20 cellular contexts compared by ENCODE assay signal in the genomic region with DNA sequence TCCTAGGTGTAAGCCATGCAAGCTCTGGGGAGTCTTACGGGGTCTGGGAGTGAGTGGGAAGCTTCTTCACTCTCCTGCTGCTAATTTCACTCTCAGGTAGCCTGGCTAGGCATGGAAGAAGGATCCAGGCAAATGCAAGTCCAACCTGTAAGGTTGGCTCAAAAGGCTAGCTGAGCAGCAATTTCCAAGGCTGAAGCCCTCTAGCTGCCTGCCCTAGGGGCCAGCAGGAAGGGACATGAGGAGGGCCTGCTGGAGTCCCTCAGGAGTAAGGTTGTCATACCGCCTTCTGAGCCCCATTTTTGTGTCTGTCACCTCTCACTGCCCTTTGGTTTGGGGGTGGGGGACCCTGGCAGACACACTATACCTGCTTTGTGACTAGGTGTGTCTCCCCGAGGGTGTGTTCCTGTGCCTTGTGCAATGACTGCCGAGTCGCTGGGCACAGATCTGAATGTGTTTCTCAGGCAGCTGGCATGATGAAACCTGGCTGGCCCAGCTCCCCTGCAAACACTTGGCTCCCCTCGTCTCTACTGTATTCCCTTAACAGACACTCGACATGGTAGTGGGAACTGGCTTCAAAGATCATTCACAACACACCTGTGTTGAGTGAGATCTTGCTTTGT.
DNase-seq lines count a peak whose midpoint lies in the region; ATAC-seq and TF ChIP-seq lines count a peak whose summit lies in the region.
"Had no signal": no experiment of that assay in that cellular context is flagged by ENCODE, and none has a peak within 500 bp of the region (broad histone marks: within the 10 kb centered on the region; RNA-seq: fewer than 3 reads in every experiment).

No MANE protein-coding gene starts in this region.

- TF ChIP-seq RAD21 in HCT116 (IDR thresholded peaks at IDR 0.05; ENCODE audit: low read depth), result no peak

- ATAC-seq in HCT116, result no peak
- ATAC-seq: CD8-positive, alpha-beta T cell; gastroesophageal sphincter; natural killer cell treated with Interleukin-12 subunit alpha and Interleukin-12 subunit beta and Interleukin-15 and Interleukin-18, amount 100 ng/mL, for 72 hours; PC-3; stimulated activated effector memory CD8-positive, alpha-beta T cell treated with anti-CD3 and anti-CD28 coated beads, Interleukin-12 subunit alpha, Interleukin-12 subunit beta, amount 100 ng/mL, for 72 hours had no signal

- H3K36me3 ChIP-seq in HCT116 (ENCODE audit: control insufficient read depth in 1 of 2, insufficient read depth in 2 of 2, low read length in 2 of 2) (no peaks in the 10 kb centered on the region), esophagus muscularis mucosa (no peaks in the 10 kb centered on the region), suprapubic skin (no peaks in the 10 kb centered on the region)
- H3K36me3 ChIP-seq in effector memory CD4-positive, alpha-beta T cell (ENCODE audit: control insufficient read depth, insufficient read depth, low read length), result no peaks in the 10 kb centered on the region
- H3K36me3 ChIP-seq: gastroesophageal sphincter had no signal

- no peaks in the 10 kb centered on the region for H3K4me1 Mint-ChIP-seq in activated T-helper 2 cell treated with anti-CD3 and anti-CD28 coated beads, Interferon-gamma antibody, Interleukin-2, Interleukin-4, amounts not matched to agents 10 μg/mL and 5 μg/mL and 100 μg/mL, durations not matched to agents 14 hours and 24 hours and 36 hours (ENCODE audit: low read depth)
- H3K4me1 Mint-ChIP-seq: activated CD4-positive, alpha-beta T cell treated with anti-CD3 and anti-CD28 coated beads, Interleukin-2, amount 10 ng/mL, durations not matched to agents 7 days and 5 days; stimulated activated effector memory CD8-positive, alpha-beta T cell treated with anti-CD3 and anti-CD28 coated beads, Interleukin-12 subunit alpha, Interleukin-12 subunit beta, amount 100 ng/mL, for 72 hours had no signal

- no peak for TF ChIP-seq CTCF in HCT116 (IDR thresholded peaks at IDR 0.05 in 2 of 3, conservative IDR thresholded peaks at IDR 0.05 in 1 of 3; ENCODE audit: borderline replicate concordance in 1 of 3, insufficient read depth in 1 of 3, low read depth in 2 of 3, low read length in 2 of 3)
- no peak for TF ChIP-seq CTCF in esophagus muscularis mucosa (IDR thresholded peaks at IDR 0.05)
- no peak for TF ChIP-seq CTCF in suprapubic skin (IDR thresholded peaks at IDR 0.05)

- no peaks in the 10 kb centered on the region for H3K9me3 ChIP-seq in HCT116 (ENCODE audit: control insufficient read depth in 1 of 2, insufficient read depth in 1 of 2, low read depth in 1 of 2, low read length in 2 of 2)
- no peaks in the 10 kb centered on the region for H3K9me3 ChIP-seq in esophagus muscularis mucosa
- H3K9me3 ChIP-seq in suprapubic skin, result no peaks in the 10 kb centered on the region
- no peaks in the 10 kb centered on the region for H3K9me3 ChIP-seq in effector memory CD4-positive, alpha-beta T cell (ENCODE audit: control insufficient read depth, low read length)
- H3K9me3 ChIP-seq: gastroesophageal sphincter had no signal

- RAD21 ChIA-PET in HCT116 (lab: Charles Lee; ENCODE audit: low non-redundant PET in 1 of 2, low total read pairs in 2 of 2, uncharacterized antibody in 2 of 2, unreplicated experiment in 2 of 2), result no interaction called here

- no peaks in the 10 kb centered on the region for H3K27me3 ChIP-seq in HCT116 (ENCODE audit: insufficient read depth, low read length)
- H3K27me3 ChIP-seq in esophagus muscularis mucosa, result no peaks in the 10 kb centered on the region
- no peaks in the 10 kb centered on the region for H3K27me3 ChIP-seq in suprapubic skin
- no peaks in the 10 kb centered on the region for H3K27me3 ChIP-seq in effector memory CD4-positive, alpha-beta T cell (replicated peaks; ENCODE audit: control insufficient read depth, insufficient read depth, low read length, poor library complexity, severe bottlenecking)

- TF ChIP-seq EP300 in esophagus muscularis mucosa (IDR thresholded peaks at IDR 0.05) (no peak), suprapubic skin (IDR thresholded peaks at IDR 0.05) (no peak)

- H3K9me2 ChIP-seq in HCT116 (ENCODE audit: insufficient read depth), result no peaks in the 10 kb centered on the region

- CTCF ChIA-PET in HCT116 (lab: Charles Lee), result no interaction called here
- CTCF ChIA-PET in HEK293T (lab: Yijun Ruan, JAX), result no interaction called here

- WGBS in esophagus muscularis mucosa, result 83% methylated on average over 6 of the region's 7 CpGs
- 58% methylated on average over 4 of the region's 7 CpGs for WGBS in suprapubic skin

- H3K27me3 Mint-ChIP-seq in activated T-helper 2 cell treated with anti-CD3 and anti-CD28 coated beads, Interferon-gamma antibody, Interleukin-2, Interleukin-4, amounts not matched to agents 10 μg/mL and 5 μg/mL and 100 μg/mL, durations not matched to agents 14 hours and 24 hours and 36 hours (ENCODE audit: low read depth), result peaks cover 2% of the 10 kb centered on the region

- no peak for TF ChIP-seq POLR2A in HCT116 (IDR thresholded peaks at IDR 0.05; ENCODE audit: borderline replicate concordance, extremely low read depth, insufficient read depth, insufficient read length)
- TF ChIP-seq POLR2A in esophagus muscularis mucosa (IDR thresholded peaks at IDR 0.05; ENCODE audit: low read depth), result no peak
- no peak for TF ChIP-seq POLR2A in suprapubic skin (IDR thresholded peaks at IDR 0.05)

- H3K27ac ChIP-seq in HCT116 (ENCODE audit: low read depth, low read length) (no peak overlapping the region), esophagus muscularis mucosa (replicated peaks in 1 of 4) (no peak overlapping the region), suprapubic skin (peak overlapping the region; percentile 49)
- H3K27ac ChIP-seq in effector memory CD4-positive, alpha-beta T cell (ENCODE audit: insufficient read depth, low read length, poor library complexity, severe bottlenecking), result no peak overlapping the region
- H3K27ac ChIP-seq: gastroesophageal sphincter had no signal

- H3K9me3 Mint-ChIP-seq in activated T-helper 2 cell treated with anti-CD3 and anti-CD28 coated beads, Interferon-gamma antibody, Interleukin-2, Interleukin-4, amounts not matched to agents 10 μg/mL and 5 μg/mL and 100 μg/mL, durations not matched to agents 14 hours and 24 hours and 36 hours, result no peaks in the 10 kb centered on the region
- H3K9me3 Mint-ChIP-seq: CD8-positive, alpha-beta T cell; dendritic cell treated with granulocyte-macrophage colony-stimulating factor and Interleukin-4, amounts not matched to agents 40 ng/mL and 50 ng/mL, for 4 days; natural killer cell treated with Interleukin-12 subunit alpha and Interleukin-12 subunit beta and Interleukin-15 and Interleukin-18, amount 100 ng/mL, for 72 hours; stimulated activated effector memory CD8-positive, alpha-beta T cell treated with anti-CD3 and anti-CD28 coated beads, Interleukin-12 subunit alpha, Interleukin-12 subunit beta, amount 100 ng/mL, for 72 hours had no signal

- H3K4me3 Mint-ChIP-seq in activated T-helper 2 cell treated with anti-CD3 and anti-CD28 coated beads, Interferon-gamma antibody, Interleukin-2, Interleukin-4, amounts not matched to agents 10 μg/mL and 5 μg/mL and 100 μg/mL, durations not matched to agents 14 hours and 24 hours and 36 hours (ENCODE audit: low read depth), result no peak overlapping the region
- H3K4me3 Mint-ChIP-seq: activated CD4-positive, alpha-beta T cell treated with anti-CD3 and anti-CD28 coated beads, Interleukin-2, amount 10 ng/mL, durations not matched to agents 7 days and 5 days; CD8-positive, alpha-beta T cell; dendritic cell treated with granulocyte-macrophage colony-stimulating factor and Interleukin-4, amounts not matched to agents 40 ng/mL and 50 ng/mL, for 4 days; natural killer cell treated with Interleukin-12 subunit alpha and Interleukin-12 subunit beta and Interleukin-15 and Interleukin-18, amount 100 ng/mL, for 72 hours; stimulated activated effector memory CD8-positive, alpha-beta T cell treated with anti-CD3 and anti-CD28 coated beads, Interleukin-12 subunit alpha, Interleukin-12 subunit beta, amount 100 ng/mL, for 72 hours had no signal

- peak overlapping the region; percentile 54 for H2AFZ ChIP-seq in HCT116 (ENCODE audit: low read depth, low read length, poor library complexity, severe bottlenecking)

- intact Hi-C loops in HCT116 (cut with micrococcal nuclease) (no loop called here), esophagus muscularis mucosa (cut with DNase I) (no loop called here)
- intact Hi-C loops in activated T-helper 2 cell treated with anti-CD3 and anti-CD28 coated beads, Interferon-gamma antibody, Interleukin-2, Interleukin-4, amounts not matched to agents 10 μg/mL and 5 μg/mL and 100 μg/mL, durations not matched to agents 14 hours and 24 hours and 36 hours (cut with micrococcal nuclease), result no loop called here

- H3K36me3 Mint-ChIP-seq in activated T-helper 2 cell treated with anti-CD3 and anti-CD28 coated beads, Interferon-gamma antibody, Interleukin-2, Interleukin-4, amounts not matched to agents 10 μg/mL and 5 μg/mL and 100 μg/mL, durations not matched to agents 14 hours and 24 hours and 36 hours (ENCODE audit: low read depth), result no peaks in the 10 kb centered on the region
- H3K36me3 Mint-ChIP-seq: CD8-positive, alpha-beta T cell; natural killer cell treated with Interleukin-12 subunit alpha and Interleukin-12 subunit beta and Interleukin-15 and Interleukin-18, amount 100 ng/mL, for 72 hours; stimulated activated effector memory CD8-positive, alpha-beta T cell treated with anti-CD3 and anti-CD28 coated beads, Interleukin-12 subunit alpha, Interleukin-12 subunit beta, amount 100 ng/mL, for 72 hours had no signal

- H3K4me2 ChIP-seq in HCT116 (ENCODE audit: low read length), result no peak overlapping the region

- H3K9ac ChIP-seq in HCT116 (ENCODE audit: low read length), result no peak overlapping the region

- H4K20me1 ChIP-seq in HCT116 (ENCODE audit: insufficient read depth), result no peaks in the 10 kb centered on the region

- H3K4me1 ChIP-seq in HCT116 (ENCODE audit: control insufficient read depth in 1 of 2, insufficient read depth in 2 of 2, low read length in 2 of 2) (no peaks in the 10 kb centered on the region), esophagus muscularis mucosa (no peaks in the 10 kb centered on the region), suprapubic skin (peaks cover 11% of the 10 kb centered on the region)
- H3K4me1 ChIP-seq in effector memory CD4-positive, alpha-beta T cell (ENCODE audit: control insufficient read depth, insufficient read depth, low read length, poor library complexity, severe bottlenecking), result no peaks in the 10 kb centered on the region
- H3K4me1 ChIP-seq: gastroesophageal sphincter had no signal

- DNase-seq in HCT116 (ENCODE audit: low read depth, low spot score) (no peak), NCI-H774 (lab: John Stamatoyannopoulos, UW) (peak; percentile 27), esophagus muscularis mucosa (ENCODE audit: extremely low spot score) (peak; percentile 89), suprapubic skin (ENCODE audit: low spot score in 2 of 2) (no peak), HEK293T (ENCODE audit: extremely low spot score) (no peak)
- DNase-seq in effector memory CD4-positive, alpha-beta T cell, result no peak
- DNase-seq in activated T-helper 2 cell treated with anti-CD3 and anti-CD28 coated beads, Interferon-gamma antibody, Interleukin-2, Interleukin-4, amounts not matched to agents 10 μg/mL and 5 μg/mL and 100 μg/mL, durations not matched to agents 14 hours and 24 hours and 36 hours (ENCODE audit: low spot score), result no peak
- DNase-seq: activated CD4-positive, alpha-beta T cell treated with anti-CD3 and anti-CD28 coated beads, Interleukin-2, amount 10 ng/mL, durations not matched to agents 7 days and 5 days; CD8-positive, alpha-beta T cell; H7; Karpas-422; NCI-H1092; NCI-H2081 treated with DMSO at 0.1 percent for 48 hours; NCI-H82; PC-3; posterior cingulate gyrus had no signal

- H3K79me2 ChIP-seq in HCT116 (ENCODE audit: insufficient read depth, low read length), result no peaks in the 10 kb centered on the region

- H3K4me3 ChIP-seq in HCT116 (replicated peaks in 1 of 2; ENCODE audit: low read depth in 1 of 2, low read length in 2 of 2) (no peak overlapping the region), esophagus muscularis mucosa (no peak overlapping the region), suprapubic skin (no peak overlapping the region)
- H3K4me3 ChIP-seq in effector memory CD4-positive, alpha-beta T cell (ENCODE audit: insufficient read depth, low read depth, low read length, poor library complexity, severe bottlenecking), result no peak overlapping the region
- H3K4me3 ChIP-seq: gastroesophageal sphincter had no signal

- H3K27ac Mint-ChIP-seq in activated T-helper 2 cell treated with anti-CD3 and anti-CD28 coated beads, Interferon-gamma antibody, Interleukin-2, Interleukin-4, amounts not matched to agents 10 μg/mL and 5 μg/mL and 100 μg/mL, durations not matched to agents 14 hours and 24 hours and 36 hours, result no peak overlapping the region
- H3K27ac Mint-ChIP-seq: activated CD4-positive, alpha-beta T cell treated with anti-CD3 and anti-CD28 coated beads, Interleukin-2, amount 10 ng/mL, durations not matched to agents 7 days and 5 days; CD8-positive, alpha-beta T cell; dendritic cell treated with granulocyte-macrophage colony-stimulating factor and Interleukin-4, amounts not matched to agents 40 ng/mL and 50 ng/mL, for 4 days; natural killer cell treated with Interleukin-12 subunit alpha and Interleukin-12 subunit beta and Interleukin-15 and Interleukin-18, amount 100 ng/mL, for 72 hours; stimulated activated effector memory CD8-positive, alpha-beta T cell treated with anti-CD3 and anti-CD28 coated beads, Interleukin-12 subunit alpha, Interleukin-12 subunit beta, amount 100 ng/mL, for 72 hours had no signal

- POLR2A ChIA-PET in HCT116 (lab: Charles Lee), result no interaction called here
- POLR2A ChIA-PET in HEK293T (lab: Yijun Ruan, JAX), result no interaction called here

- BruUV-seq in HCT116 (replicated peaks; lab: Mats Ljungman, UMichigan), result no TSS peak

Comparison
In these comparisons a context has a peak if more than half of its experiments do, and no peak if none do; other contexts are left out.
1. DNase-seq: peak in NCI-H774 (single experiment) and esophagus muscularis mucosa (single experiment); none in HCT116 (single experiment), suprapubic skin (0 of 2), effector memory CD4-positive, alpha-beta T cell (0 of 3), HEK293T (single experiment) and activated T-helper 2 cell treated with anti-CD3 and anti-CD28 coated beads, Interferon-gamma antibody, Interleukin-2, Interleukin-4, amounts not matched to agents 10 μg/mL and 5 μg/mL and 100 μg/mL, durations not matched to agents 14 hours and 24 hours and 36 hours (single experiment).